Comparison of ENCODE assay signal across 9 cellular contexts in the genomic region with DNA sequence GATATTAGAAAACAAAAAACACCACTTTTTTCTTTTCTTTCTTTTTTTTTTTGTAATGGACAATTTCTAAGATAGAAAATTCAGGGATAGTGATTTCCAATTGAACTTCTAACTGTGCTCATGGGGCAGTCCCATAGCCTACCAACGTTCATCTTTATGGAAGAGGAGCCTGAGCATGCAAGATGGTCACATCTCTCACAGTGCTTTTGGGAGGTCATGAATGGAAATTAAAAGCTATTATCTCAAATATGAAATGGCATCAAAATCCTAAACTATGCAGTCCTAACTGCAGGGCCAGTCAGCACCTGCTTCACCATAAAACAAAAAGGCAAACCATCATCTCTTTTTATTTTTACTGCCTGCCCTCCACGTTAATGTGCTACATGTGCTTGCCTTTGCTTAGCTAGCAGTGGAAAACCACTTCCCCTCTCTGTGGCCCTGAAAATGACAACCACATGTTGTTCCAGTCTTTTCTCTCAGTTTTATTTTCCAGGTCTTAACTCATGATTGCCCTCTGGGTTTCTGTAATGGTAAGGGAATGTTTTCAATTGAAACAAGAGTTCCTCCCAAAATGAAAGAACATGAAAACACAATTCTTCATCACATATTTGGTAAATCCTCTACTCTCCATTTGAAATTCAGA. TPM values are rescaled to one million over a fixed set of nuclear protein-coding genes. Genes with fewer than 3 reads are reported as not detected.
DNase-seq lines count a peak whose midpoint lies in the region; TF ChIP-seq lines count a peak whose summit lies in the region.
"Had no signal": no experiment of that assay in that cellular context is flagged by ENCODE, and none has a peak within 500 bp of the region (broad histone marks: within the 10 kb centered on the region; RNA-seq: fewer than 3 reads in every experiment).

No MANE protein-coding gene starts in this region.

- no peaks in the 10 kb centered on the region for H3K27me3 ChIP-seq in right atrium auricular region

- CTCF ChIA-PET in Calu3 (lab: Charles Lee) = no interaction called here

- DNase-seq in GM03348 (ENCODE audit: low spot score) (peak; percentile 44), H4 (ENCODE audit: low spot score) (peak; percentile 19), SK-N-MC (ENCODE audit: low read depth, low spot score) (peak; percentile 90), immature natural killer cell (peak in 2 of 3 donors; percentile 15 to 17), Calu3 (no peak), NCI-H2196 (lab: John Stamatoyannopoulos, UW; ENCODE audit: unreplicated experiment) (no peak), right atrium auricular region (ENCODE audit: low spot score) (no peak), GM10266 (ENCODE audit: extremely low spot score) (no peak)
- DNase-seq: foreskin melanocyte had no signal

- H3K4me1 ChIP-seq in right atrium auricular region = no peaks in the 10 kb centered on the region

- H3K4me1 Mint-ChIP-seq in immature natural killer cell (peaks cover 20 to 31% of the 10 kb centered on the region in 2 donors), Calu3 (ENCODE audit: low read depth, unreplicated experiment) (no peaks in the 10 kb centered on the region)

- no TSS peak for BruUV-seq in Calu3 (replicated peaks; lab: Mats Ljungman, UMichigan)

- no peaks in the 10 kb centered on the region for H3K9me3 ChIP-seq in SK-N-MC (ENCODE audit: low read depth, low read length)
- no peaks in the 10 kb centered on the region for H3K9me3 ChIP-seq in right atrium auricular region

- H3K9ac ChIP-seq in SK-N-MC (ENCODE audit: insufficient read length) = no peak overlapping the region

- H3K27ac Mint-ChIP-seq in immature natural killer cell (peak overlapping the region in 5 of 6 donors; percentile 52 to 83 (median 62)), Calu3 (ENCODE audit: unreplicated experiment) (no peak overlapping the region)

- no peaks in the 10 kb centered on the region for H3K36me3 Mint-ChIP-seq in immature natural killer cell
- H3K36me3 Mint-ChIP-seq in Calu3 (ENCODE audit: insufficient read depth, unreplicated experiment) = no peaks in the 10 kb centered on the region

- no peaks in the 10 kb centered on the region for H3K36me3 ChIP-seq in SK-N-MC (ENCODE audit: insufficient read depth, low read length)
- no peaks in the 10 kb centered on the region for H3K36me3 ChIP-seq in right atrium auricular region

- TF ChIP-seq CTCF in Calu3 (IDR thresholded peaks at IDR 0.05; ENCODE audit: unreplicated experiment) = no peak
- no peak for TF ChIP-seq CTCF in right atrium auricular region (IDR thresholded peaks at IDR 0.05)
- no peak for TF ChIP-seq CTCF in GM10266 (IDR thresholded peaks at IDR 0.05; ENCODE audit: control insufficient read depth, insufficient read depth, low read depth, missing control alignments)

- no peaks in the 10 kb centered on the region for H3K9me3 Mint-ChIP-seq in immature natural killer cell
- H3K9me3 Mint-ChIP-seq in Calu3 (ENCODE audit: low read depth, unreplicated experiment) = no peaks in the 10 kb centered on the region

- H3K4me3 ChIP-seq in SK-N-MC (peak overlapping the region; percentile 40), right atrium auricular region (no peak overlapping the region)

- intact Hi-C loops in Calu3 (cut with micrococcal nuclease; ENCODE audit: unreplicated experiment) = no loop called here

- H3K27me3 Mint-ChIP-seq in immature natural killer cell (ENCODE audit: low read depth in 3 of 3) (peaks cover 0 to 4% (median 2%) of the 10 kb centered on the region in 3 donors), Calu3 (ENCODE audit: unreplicated experiment) (no peaks in the 10 kb centered on the region)

- peak overlapping the region; percentile 77 for H3K27ac ChIP-seq in SK-N-MC
- H3K27ac ChIP-seq in right atrium auricular region = no peak overlapping the region

- H3K4me3 Mint-ChIP-seq in immature natural killer cell (peak overlapping the region; percentile 23 to 73 (median 40)), Calu3 (ENCODE audit: low read depth, unreplicated experiment) (no peak overlapping the region)

RNA-seq across cellular contexts. Expression of a gene that starts 16.7 kb away (rescaled TPM):
- total RNA-seq in H4 (2014; rRNA removed; shearing (Covaris generic)) = not detected in 2 replicates
- not detected for polyA plus RNA-seq in immature natural killer cell
- total RNA-seq in Calu3 (2022) = 0.42 and 0.61 TPM in 2 replicates
- not detected for total RNA-seq in right atrium auricular region

RNA-seq across cellular contexts. Expression of a gene that starts 29.6 kb away (rescaled TPM):
- total RNA-seq in H4 (2014; rRNA removed; shearing (Covaris generic)) = not detected in 2 replicates
- 1 to 10 TPM; 6.5 to 8.9 (median 6.7) TPM for polyA plus RNA-seq in immature natural killer cell
- 0.07 and 0.10 TPM in 2 replicates for total RNA-seq in Calu3 (2022)
- 1 to 10 TPM in 1 of 2 donors, under 1 TPM in 1; 0.82 to 1.7 TPM for total RNA-seq in right atrium auricular region

Comparison
In these comparisons a context has a peak if more than half of its experiments do, and no peak if none do; other contexts are left out.
1. DNase-seq: peak in GM03348 (single experiment), H4 (single experiment), SK-N-MC (single experiment) and immature natural killer cell (2 of 3); none in Calu3 (single experiment), NCI-H2196 (single experiment), right atrium auricular region (single experiment) and GM10266 (single experiment).